In genomic region chr1:35557118-35557610, GRCh38 we compare ENCODE assay signal across 8 cellular contexts. TPM values are rescaled to one million over a fixed set of nuclear protein-coding genes. Genes with fewer than 3 reads are reported as not detected.
DNase-seq lines count a peak whose midpoint lies in the region; ATAC-seq, FAIRE-seq and TF ChIP-seq lines count a peak whose summit lies in the region.

Gene KIAA0319L, minus strand, starts transcription at chr1:35557403. Its CDS starts 2,912 bp downstream, at chr1:35554491.

- DNase-seq in SIG-M5 treated with dmso at 0.1 percent for 504 hours (lab: John Stamatoyannopoulos, UW; ENCODE audit: unreplicated experiment) (peak; percentile 75), SIG-M5 (lab: John Stamatoyannopoulos, UW) (no peak), HPDE6-E6E7 (ENCODE audit: extremely low spot score) (peak; percentile 79), RCC 7860 (ENCODE audit: low spot score) (peak; percentile 68), cerebellum (ENCODE audit: low spot score) (peak; percentile 95), kidney glomerular epithelial cell (lab: John Stamatoyannopoulos, UW) (peak; percentile 83), spleen (peak; percentile 97)

- no peak for TF ChIP-seq CTCF in spleen (IDR thresholded peaks at IDR 0.05 in 8 of 11, conservative IDR thresholded peaks at IDR 0.05 in 3 of 11)

- H3K27me3 ChIP-seq in spleen (replicated peaks in 1 of 7): no peaks in the 10 kb centered on the region

- 0 to 1% (median 0%) methylated on average over 3 to 38 of the region's 39 CpGs for WGBS in spleen, 5 donors

- no peaks in the 10 kb centered on the region for H3K9me3 ChIP-seq in spleen

- FAIRE-seq in RCC 7860 (lab: Jason Lieb, UNC): no peak

- peak within 1 kb of the TSS; percentile 76 to 99 (median 90) for H3K4me3 ChIP-seq in spleen

- TF ChIP-seq POLR2A in spleen (IDR thresholded peaks at IDR 0.05): peak in 1 of 3 donors; percentile 1

- intact Hi-C loops in spleen (cut with DNase I; ENCODE audit: low total_unique reads): no loop called here

- peak within 1 kb of the TSS; percentile 90 to 99 (median 98) for H3K27ac ChIP-seq in spleen

- H3K4me1 ChIP-seq in spleen: peaks cover 20 to 93% (median 56%) of the 10 kb centered on the region in 6 donors

- peak; percentile 66 for ATAC-seq in GM21423 (IDR thresholded peaks at IDR 0.05; ENCODE audit: unreplicated experiment)

- H3K36me3 ChIP-seq in spleen: peaks cover 0 to 42% (median 14%) of the 10 kb centered on the region in 6 donors

RNA-seq across cellular contexts. Expression of gene KIAA0319L, which starts in this region (rescaled TPM):
- total RNA-seq in cerebellum (59.1 TPM), spleen (100 to 1,000 TPM in 1 of 7 donors, 10 to 100 TPM in 6; 52.2 to 103 (median 68.9) TPM)
- polyA plus RNA-seq in spleen: 10 to 100 TPM; 10.5 to 18.5 (median 14.9) TPM
